Comparison of ENCODE assay signal across 15 cellular contexts in genomic region chr7:54769203-54769602, GRCh38.
"Had no signal": no experiment of that assay in that cellular context is flagged by ENCODE, and none has a peak within 500 bp of the region (broad histone marks: within the 10 kb centered on the region; RNA-seq: fewer than 3 reads in every experiment).

No MANE protein-coding gene starts in this region.

- DNase-seq: activated CD4-positive, alpha-beta T cell treated with anti-CD3 and anti-CD28 coated beads for 4 hours; activated CD8-positive, alpha-beta T cell treated with anti-CD3 and anti-CD28 coated beads, Interleukin-2, amount 10 ng/mL, durations not matched to agents 7 days and 5 days; activated naive CD4-positive, alpha-beta T cell treated with anti-CD3 and anti-CD28 coated beads for 36 hours; body of pancreas; cerebellar nuclear complex; foreskin melanocyte; heart right ventricle; kidney; pancreas; stimulated activated CD4-positive, alpha-beta T cell treated with anti-CD3 and anti-CD28 coated beads, Interleukin-4, amount 100 ng/mL, for 4 hours; stomach; T-helper 1 cell; WERI-Rb-1 had no signal

- H3K9me3 ChIP-seq: body of pancreas, heart right ventricle, pancreas, stomach, thoracic aorta had no signal

- H3K4me1 ChIP-seq: neural progenitor cell had no signal

- H3K27me3 ChIP-seq: body of pancreas, neural progenitor cell, pancreas had no signal

- H3K9ac ChIP-seq: neural progenitor cell had no signal

- H3K4me2 ChIP-seq: neural progenitor cell had no signal

- H2AFZ ChIP-seq: neural progenitor cell had no signal

- H3K27ac ChIP-seq: body of pancreas, heart right ventricle, neural progenitor cell, pancreas, stomach, thoracic aorta, WERI-Rb-1 had no signal

- H3K36me3 ChIP-seq: heart right ventricle, neural progenitor cell, pancreas, stomach, thoracic aorta, WERI-Rb-1 had no signal

- FAIRE-seq: kidney, pancreas had no signal

- H3K4me3 ChIP-seq: body of pancreas, heart right ventricle, neural progenitor cell, pancreas, stomach, thoracic aorta had no signal
